26 cellular contexts compared by ENCODE assay signal in genomic region chr10:13939391-13939790, GRCh38.
DNase-seq lines count a peak whose midpoint lies in the region; ATAC-seq, FAIRE-seq and TF ChIP-seq lines count a peak whose summit lies in the region.
"Had no signal": no experiment of that assay in that cellular context is flagged by ENCODE, and none has a peak within 500 bp of the region (broad histone marks: within the 10 kb centered on the region; RNA-seq: fewer than 3 reads in every experiment).

No MANE protein-coding gene starts in this region.

- no peak overlapping the region for H3K9ac ChIP-seq in endothelial cell of umbilical vein (replicated peaks; ENCODE audit: extremely low read depth, insufficient read depth, low read length)

- H3K4me2 ChIP-seq in endothelial cell of umbilical vein (ENCODE audit: insufficient read depth, low read length), result no peak overlapping the region

- no peaks in the 10 kb centered on the region for H3K79me2 ChIP-seq in endothelial cell of umbilical vein (ENCODE audit: control insufficient read depth, insufficient read depth, low read length)

- H3K9me3 ChIP-seq in endothelial cell of umbilical vein (replicated peaks; ENCODE audit: control insufficient read depth, insufficient read depth, low read length), result no peaks in the 10 kb centered on the region
- H3K9me3 ChIP-seq: Peyer's patch, psoas muscle had no signal

- no peaks in the 10 kb centered on the region for H3K9me1 ChIP-seq in endothelial cell of umbilical vein (replicated peaks; ENCODE audit: control insufficient read depth, extremely low read depth, insufficient read depth, low read length)

- no peaks in the 10 kb centered on the region for H3K36me3 ChIP-seq in endothelial cell of umbilical vein (ENCODE audit: control insufficient read depth in 2 of 2, extremely low read depth in 1 of 2, insufficient read depth in 2 of 2, low read length in 2 of 2)
- H3K36me3 ChIP-seq: heart right ventricle, left ventricle myocardium inferior, Peyer's patch, WERI-Rb-1 had no signal

- FAIRE-seq in endothelial cell of umbilical vein (lab: Jason Lieb, UNC), result peak; percentile 44
- no peak for FAIRE-seq in HTR-8/SVneo (lab: Jason Lieb, UNC)
- FAIRE-seq: GM12892, GM19239 had no signal

- TF ChIP-seq POLR2A in endothelial cell of umbilical vein (IDR thresholded peaks at IDR 0.05; ENCODE audit: low read depth, low read length), result no peak

- no TSS peak for BruUV-seq in endothelial cell of umbilical vein (replicated peaks; lab: Mats Ljungman, UMichigan)

- H3K27me3 ChIP-seq in endothelial cell of umbilical vein (ENCODE audit: control insufficient read depth in 2 of 2, insufficient read depth in 2 of 2, low read length in 2 of 2), result no peaks in the 10 kb centered on the region
- H3K27me3 ChIP-seq: heart right ventricle, Peyer's patch had no signal

- DNase-seq in AG08395 (ENCODE audit: low spot score) (peak; percentile 20), M059J (ENCODE audit: low read depth) (peak; percentile 15), endothelial cell of umbilical vein (ENCODE audit: low read depth, low spot score) (peak; percentile 89), pulmonary artery endothelial cell (ENCODE audit: low read depth, low spot score) (peak; percentile 55), HPDE6-E6E7 (ENCODE audit: extremely low spot score) (no peak), HTR-8/SVneo (ENCODE audit: insufficient read length, low spot score) (no peak)
- no peak for DNase-seq in stimulated activated CD8-positive, alpha-beta memory T cell treated with anti-CD3 and anti-CD28 coated beads, Interleukin-4, amount 100 ng/mL, for 48 hours
- DNase-seq: ACHN; activated CD4-positive, alpha-beta T cell treated with anti-CD3 and anti-CD28 coated beads, Interleukin-2, amount 50 U/mL, for 4 hours; activated CD8-positive, alpha-beta memory T cell treated with anti-CD3 and anti-CD28 coated beads, Interleukin-2, amount 50 U/mL, for 48 hours; activated effector memory CD4-positive, alpha-beta T cell treated with Interleukin-2 at 50 U/mL for 16 hours; activated naive CD8-positive, alpha-beta T cell treated with anti-CD3 and anti-CD28 coated beads, Interleukin-2, amount 50 U/mL, for 24 hours; caudate nucleus; CD4-positive, alpha-beta memory T cell; effector CD4-positive, alpha-beta T cell; GOT3; heart right ventricle; left ventricle myocardium inferior; NCI-H1092 treated with DMSO at 0.1 percent for 48 hours; NK-92 treated with Interleukin-12 subunit alpha and Interleukin-12 subunit beta, amount 100 ng/mL, for 24 hours; Peyer's patch; psoas muscle; WERI-Rb-1 had no signal

- H3K27ac ChIP-seq in endothelial cell of umbilical vein (ENCODE audit: insufficient read depth, low read depth, low read length), result no peak overlapping the region
- H3K27ac ChIP-seq: heart right ventricle, left ventricle myocardium inferior, Peyer's patch, psoas muscle, WERI-Rb-1 had no signal

- ATAC-seq in HG02970 (IDR thresholded peaks at IDR 0.05; ENCODE audit: low FRiP score, unreplicated experiment), result no peak
- ATAC-seq: activated naive CD8-positive, alpha-beta T cell treated with anti-CD3 and anti-CD28 coated beads, Interleukin-2, amount 50 U/mL, for 24 hours; psoas muscle had no signal

- POLR2A ChIA-PET in endothelial cell of umbilical vein (lab: Charles Lee), result no interaction called here

- CTCF ChIA-PET in endothelial cell of umbilical vein (lab: Charles Lee), result interaction anchor here (1.1 kb wide), 1 partner anchor 10 kb away, joined by 4 read pairs; no protein-coding TSS in a partner anchor

- H4K20me1 ChIP-seq in endothelial cell of umbilical vein (replicated peaks; ENCODE audit: control insufficient read depth, extremely low read depth, insufficient read depth, low read length), result no peaks in the 10 kb centered on the region

- H2AFZ ChIP-seq in endothelial cell of umbilical vein (ENCODE audit: low read depth, low read length), result no peak overlapping the region

- dilution Hi-C loops in endothelial cell of umbilical vein (cut with MboI; ENCODE audit: extremely low pct_ligation_motif_present, low sequenced_read_pairs), result no loop called here

- peaks cover 17% of the 10 kb centered on the region for H3K4me1 ChIP-seq in endothelial cell of umbilical vein (ENCODE audit: control insufficient read depth, extremely low read depth, insufficient read depth, low read length)
- H3K4me1 ChIP-seq: Peyer's patch, psoas muscle had no signal

- intact Hi-C loops in endothelial cell of umbilical vein (cut with micrococcal nuclease), result loop anchor here (1.0 kb wide), 2 partner anchors 15 to 45 kb away; no protein-coding TSS in a partner anchor

- no peak overlapping the region for H3K4me3 ChIP-seq in endothelial cell of umbilical vein (replicated peaks in 1 of 3; ENCODE audit: insufficient read depth in 1 of 3, low read depth in 1 of 3, low read length in 3 of 3)
- H3K4me3 ChIP-seq: heart right ventricle, left ventricle myocardium inferior, Peyer's patch, psoas muscle had no signal

- TF ChIP-seq CTCF in endothelial cell of umbilical vein (IDR thresholded peaks at IDR 0.05; ENCODE audit: extremely low read depth in 1 of 2, insufficient read depth in 1 of 2, low read depth in 1 of 2, low read length in 2 of 2), result no peak

TF ChIP-seq in endothelial cell of umbilical vein, 7 proteins besides CTCF, POLR2A, EP300 and RAD21:
- no peak for TF ChIP-seq GATA2 (IDR thresholded peaks at IDR 0.05; ENCODE audit: insufficient read depth, insufficient read length, low read depth, low read length)
- no peak for TF ChIP-seq EZH2 (IDR thresholded peaks at IDR 0.05; ENCODE audit: borderline replicate concordance, low read depth, low read length, severe bottlenecking)
- TF ChIP-seq MYC (IDR thresholded peaks at IDR 0.05; ENCODE audit: low read depth, low read length), result no peak
- TF ChIP-seq FOS (IDR thresholded peaks at IDR 0.05; ENCODE audit: borderline replicate concordance, insufficient read depth, low read length), result no peak
- TF ChIP-seq JUN (IDR thresholded peaks at IDR 0.05; ENCODE audit: borderline replicate concordance, insufficient read depth, insufficient read length, low read depth), result no peak
- no peak for TF ChIP-seq MAX (IDR thresholded peaks at IDR 0.05; ENCODE audit: insufficient read depth, insufficient read length)
- TF ChIP-seq POLR2AphosphoS5 (IDR thresholded peaks at IDR 0.05; ENCODE audit: insufficient read depth, low read depth, low read length), result no peak

Comparison
In these comparisons a context has a peak if more than half of its experiments do, and no peak if none do; other contexts are left out.
1. DNase-seq: peak in AG08395 (single experiment), M059J (single experiment), endothelial cell of umbilical vein (single experiment) and pulmonary artery endothelial cell (single experiment); none in HPDE6-E6E7 (single experiment), stimulated activated CD8-positive, alpha-beta memory T cell treated with anti-CD3 and anti-CD28 coated beads, Interleukin-4, amount 100 ng/mL, for 48 hours (single experiment) and HTR-8/SVneo (single experiment).